In genomic region chr6:36851149-36851614, GRCh38 we compare ENCODE assay signal across 8 cellular contexts. TPM values are rescaled to one million over a fixed set of nuclear protein-coding genes. Genes with fewer than 3 reads are reported as not detected.
DNase-seq lines count a peak whose midpoint lies in the region; ATAC-seq and TF ChIP-seq lines count a peak whose summit lies in the region.

No MANE protein-coding gene starts in this region.

- H3K4me1 Mint-ChIP-seq in CD4-positive, CD25-positive, alpha-beta regulatory T cell, result peaks cover 0 to 2% (median under 1%) of the 10 kb centered on the region in 4 donors
- peaks cover 7% of the 10 kb centered on the region for H3K4me1 Mint-ChIP-seq in activated CD8-positive, alpha-beta T cell treated with anti-CD3 and anti-CD28 coated beads for 36 hours (ENCODE audit: low read depth)

- H3K9me3 ChIP-seq in CD4-positive, CD25-positive, alpha-beta regulatory T cell (ENCODE audit: control insufficient read depth in 2 of 2, low read length in 2 of 2), result peaks cover 10 to 18% of the 10 kb centered on the region in 2 experiments
- no peaks in the 10 kb centered on the region for H3K9me3 ChIP-seq in GM23248 (ENCODE audit: low read depth)
- H3K9me3 ChIP-seq in parathyroid adenoma (ENCODE audit: control insufficient read depth, low read length), result no peaks in the 10 kb centered on the region

- H3K27me3 ChIP-seq in CD4-positive, CD25-positive, alpha-beta regulatory T cell (ENCODE audit: control insufficient read depth, insufficient read depth, low read length), result no peaks in the 10 kb centered on the region
- H3K27me3 ChIP-seq in GM23248 (replicated peaks; ENCODE audit: insufficient read depth) (no peaks in the 10 kb centered on the region), parathyroid adenoma (ENCODE audit: control insufficient read depth, insufficient read depth, low read length) (no peaks in the 10 kb centered on the region)

- H3K27ac Mint-ChIP-seq in CD4-positive, CD25-positive, alpha-beta regulatory T cell, result no peak overlapping the region
- no peak overlapping the region for H3K27ac Mint-ChIP-seq in activated CD8-positive, alpha-beta T cell treated with anti-CD3 and anti-CD28 coated beads for 36 hours

- no peak overlapping the region for H3K4me3 Mint-ChIP-seq in CD4-positive, CD25-positive, alpha-beta regulatory T cell
- no peak overlapping the region for H3K4me3 Mint-ChIP-seq in activated CD8-positive, alpha-beta T cell treated with anti-CD3 and anti-CD28 coated beads for 36 hours

- H3F3A ChIP-seq in GM23248 (ENCODE audit: insufficient read depth), result peaks cover 27% of the 10 kb centered on the region

- H4K20me1 ChIP-seq in GM23248 (ENCODE audit: insufficient read depth), result no peaks in the 10 kb centered on the region

- POLR2A ChIA-PET in activated CD8-positive, alpha-beta T cell treated with anti-CD3 and anti-CD28 coated beads for 36 hours (lab: Charles Lee), result interaction anchor here (0.6 to 3.1 kb wide), 4 partner anchors 14 to 93 kb away, joined by 3 to 13 read pairs (median 8); no protein-coding TSS in a partner anchor

- 30 to 31% methylated on average over 3 of the region's 3 CpGs for whole genome bisulfite sequencing in GM23248 (ENCODE audit: low coverage in 1 of 2, low lambda C conversion rate in 2 of 2, missing lambda C conversion rate in 2 of 2), 2 experiments

- H3K27me3 Mint-ChIP-seq in CD4-positive, CD25-positive, alpha-beta regulatory T cell, result no peaks in the 10 kb centered on the region
- no peaks in the 10 kb centered on the region for H3K27me3 Mint-ChIP-seq in activated CD8-positive, alpha-beta T cell treated with anti-CD3 and anti-CD28 coated beads for 36 hours

- H3K9me2 ChIP-seq in GM23248 (ENCODE audit: insufficient read depth), result no peaks in the 10 kb centered on the region

- H3K9ac ChIP-seq in GM23248 (no peak overlapping the region), parathyroid adenoma (no peak overlapping the region)

- H3K36me3 ChIP-seq in CD4-positive, CD25-positive, alpha-beta regulatory T cell (ENCODE audit: control insufficient read depth, insufficient read depth, low read length), result peaks cover 33% of the 10 kb centered on the region
- H3K36me3 ChIP-seq in GM23248 (ENCODE audit: low read depth) (no peaks in the 10 kb centered on the region), parathyroid adenoma (ENCODE audit: control insufficient read depth, insufficient read depth, low read length) (no peaks in the 10 kb centered on the region)

- H3K4me2 ChIP-seq in GM23248 (ENCODE audit: unreplicated experiment), result no peak overlapping the region
- no peak overlapping the region for H3K4me2 ChIP-seq in parathyroid adenoma (ENCODE audit: low read length)

- CTCF ChIA-PET in activated CD8-positive, alpha-beta T cell treated with anti-CD3 and anti-CD28 coated beads for 36 hours (lab: Charles Lee), result interaction anchor here (0.6 to 7.6 kb wide), 24 partner anchors 10 to 236 kb away, joined by 3 to 97 read pairs (median 5); partner anchors contain the start of gene PPIL1

- peaks cover 0 to 10% (median 2%) of the 10 kb centered on the region in 7 donors for H3K9me3 Mint-ChIP-seq in CD4-positive, CD25-positive, alpha-beta regulatory T cell
- H3K9me3 Mint-ChIP-seq in activated CD8-positive, alpha-beta T cell treated with anti-CD3 and anti-CD28 coated beads for 36 hours, result peaks cover 5% of the 10 kb centered on the region

- peak; percentile 94 for TF ChIP-seq CTCF in activated CD8-positive, alpha-beta T cell treated with anti-CD3 and anti-CD28 coated beads for 36 hours (IDR thresholded peaks at IDR 0.05)
- TF ChIP-seq CTCF in parathyroid adenoma (IDR thresholded peaks at IDR 0.05), result peak; percentile 73

- intact Hi-C loops in activated CD8-positive, alpha-beta T cell treated with anti-CD3 and anti-CD28 coated beads for 36 hours (cut with micrococcal nuclease), result loop anchor here (5.0 kb wide), 1 partner anchor 84 kb away; no protein-coding TSS in a partner anchor

- no peak for ATAC-seq in CD4-positive, CD25-positive, alpha-beta regulatory T cell (ENCODE audit: low read depth in 2 of 2)
- ATAC-seq in activated CD8-positive, alpha-beta T cell treated with anti-CD3 and anti-CD28 coated beads for 36 hours, result no peak
- ATAC-seq in GM19455 (IDR thresholded peaks at IDR 0.05; ENCODE audit: unreplicated experiment), result no peak
- ATAC-seq in HG03354 (IDR thresholded peaks at IDR 0.05; ENCODE audit: poor library complexity, severe bottlenecking, unreplicated experiment), result no peak

- no peaks in the 10 kb centered on the region for H3K4me1 ChIP-seq in CD4-positive, CD25-positive, alpha-beta regulatory T cell (ENCODE audit: control insufficient read depth, insufficient read depth, low read length, poor library complexity, severe bottlenecking)
- peaks cover 14% of the 10 kb centered on the region for H3K4me1 ChIP-seq in GM23248 (ENCODE audit: insufficient read depth)
- peaks cover 6% of the 10 kb centered on the region for H3K4me1 ChIP-seq in parathyroid adenoma

- H3K27ac ChIP-seq in CD4-positive, CD25-positive, alpha-beta regulatory T cell (ENCODE audit: insufficient read depth, low read length, poor library complexity, severe bottlenecking), result no peak overlapping the region
- no peak overlapping the region for H3K27ac ChIP-seq in GM23248
- H3K27ac ChIP-seq in parathyroid adenoma, result no peak overlapping the region

- H3K36me3 Mint-ChIP-seq in CD4-positive, CD25-positive, alpha-beta regulatory T cell, result peaks cover 26% of the 10 kb centered on the region
- peaks cover 54% of the 10 kb centered on the region for H3K36me3 Mint-ChIP-seq in activated CD8-positive, alpha-beta T cell treated with anti-CD3 and anti-CD28 coated beads for 36 hours (ENCODE audit: low read depth)

- in situ Hi-C loops in GM23248 (cut with MboI), result no loop called here

- H2AFZ ChIP-seq in GM23248 (no peak overlapping the region), parathyroid adenoma (no peak overlapping the region)

- H3K4me3 ChIP-seq in CD4-positive, CD25-positive, alpha-beta regulatory T cell (ENCODE audit: low read depth, low read length), result no peak overlapping the region
- H3K4me3 ChIP-seq in GM23248 (no peak overlapping the region), parathyroid adenoma (ENCODE audit: low read depth, low read length) (no peak overlapping the region)

- DNase-seq in CD4-positive, CD25-positive, alpha-beta regulatory T cell, result peak in 2 of 3 donors; percentile 42 to 68
- DNase-seq in GM23248, result peak; percentile 76
- DNase-seq in NCI-H345 treated with DMSO at 0.1 percent for 48 hours (lab: John Stamatoyannopoulos, UW; ENCODE audit: unreplicated experiment), result peak; percentile 50
- DNase-seq in activated CD8-positive, alpha-beta T cell treated with anti-CD3 and anti-CD28 coated beads for 36 hours, result peak; percentile 40
- DNase-seq in glomerular visceral epithelial cell (ENCODE audit: extremely low spot score), result peak; percentile 57

- H3K79me2 ChIP-seq in GM23248 (ENCODE audit: insufficient read depth) (no peaks in the 10 kb centered on the region), parathyroid adenoma (no peaks in the 10 kb centered on the region)

RNA-seq across cellular contexts. Expression of gene CPNE5, which starts 11.9 kb away (rescaled TPM):
- 4.3 TPM for total RNA-seq in CD4-positive, CD25-positive, alpha-beta regulatory T cell
- 1 to 10 TPM in 1 of 4 donors, under 1 TPM in 3; 0.16 to 2.5 (median 0.78) TPM for polyA plus RNA-seq in CD4-positive, CD25-positive, alpha-beta regulatory T cell
- 0.63 TPM in 1 of 2 replicates, not detected in the other for total RNA-seq in GM23248 (2014; rRNA removed; shearing (Covaris generic))
- 0.14 and 0.23 TPM in 2 replicates for polyA plus RNA-seq in GM23248 (2016; fragmentation: Nextera tagmentation; extraction: Ambion mirVana)
- 1 to 10 TPM in 1 of 2 experiments, under 1 TPM in 1; 0.69 to 1.2 TPM for total RNA-seq in activated CD8-positive, alpha-beta T cell treated with anti-CD3 and anti-CD28 coated beads for 36 hours

RNA-seq across cellular contexts. Expression of gene PPIL1, which starts 23.4 kb away (rescaled TPM):
- total RNA-seq in CD4-positive, CD25-positive, alpha-beta regulatory T cell, result 6.1 TPM
- polyA plus RNA-seq in CD4-positive, CD25-positive, alpha-beta regulatory T cell, result 10 to 100 TPM; 17.8 to 31.0 (median 24.0) TPM
- 20.4 and 36.3 TPM in 2 replicates for total RNA-seq in GM23248 (2014; rRNA removed; shearing (Covaris generic))
- 27.1 and 30.5 TPM in 2 replicates for polyA plus RNA-seq in GM23248 (2016; fragmentation: Nextera tagmentation; extraction: Ambion mirVana)
- 10 to 100 TPM; 34.5 to 35.6 TPM for total RNA-seq in activated CD8-positive, alpha-beta T cell treated with anti-CD3 and anti-CD28 coated beads for 36 hours

RNA-seq across cellular contexts. Expression of gene C6orf89, which starts 34.6 kb away (rescaled TPM):
- total RNA-seq in CD4-positive, CD25-positive, alpha-beta regulatory T cell, result 33.8 TPM
- polyA plus RNA-seq in CD4-positive, CD25-positive, alpha-beta regulatory T cell, result 10 to 100 TPM; 39.8 to 49.1 (median 45.4) TPM
- total RNA-seq in GM23248 (2014; rRNA removed; shearing (Covaris generic)), result 84.0 and 85.5 TPM in 2 replicates
- polyA plus RNA-seq in GM23248 (2016; fragmentation: Nextera tagmentation; extraction: Ambion mirVana), result 73.8 and 73.9 TPM in 2 replicates
- 10 to 100 TPM; 24.7 to 29.8 TPM for total RNA-seq in activated CD8-positive, alpha-beta T cell treated with anti-CD3 and anti-CD28 coated beads for 36 hours
